In genomic region chr6:25968769-25969168, GRCh38 we compare ENCODE assay signal across 15 cellular contexts. TPM values are rescaled to one million over a fixed set of nuclear protein-coding genes. Genes with fewer than 3 reads are reported as not detected.
DNase-seq lines count a peak whose midpoint lies in the region; ATAC-seq and TF ChIP-seq lines count a peak whose summit lies in the region.
"Had no signal": no experiment of that assay in that cellular context is flagged by ENCODE, and none has a peak within 500 bp of the region (broad histone marks: within the 10 kb centered on the region; RNA-seq: fewer than 3 reads in every experiment).

No MANE protein-coding gene starts in this region.

- H3K23ac ChIP-seq in mesenchymal stem cell (ENCODE audit: low read length in 2 of 2), result no peak overlapping the region

- H3K36me3 Mint-ChIP-seq in CD4-positive, alpha-beta memory T cell, result peaks cover 76 to 79% of the 10 kb centered on the region in 2 donors

- H3K27me3 Mint-ChIP-seq in CD4-positive, alpha-beta memory T cell, result no peaks in the 10 kb centered on the region
- H3K27me3 Mint-ChIP-seq: stimulated activated naive CD8-positive, alpha-beta T cell treated with anti-CD3 and anti-CD28 coated beads, Interleukin-15, Interleukin-2, amounts not matched to agents 100 ng/mL and 50 ng/mL, for 24 hours had no signal

- no peaks in the 10 kb centered on the region for H3K27me3 ChIP-seq in CD4-positive, alpha-beta memory T cell (ENCODE audit: insufficient read depth, low read length)
- no peaks in the 10 kb centered on the region for H3K27me3 ChIP-seq in mesenchymal stem cell (ENCODE audit: control insufficient read depth in 1 of 2, insufficient read depth in 1 of 2, low read length in 2 of 2)

- H3K36me3 ChIP-seq in CD4-positive, alpha-beta memory T cell (ENCODE audit: insufficient read depth, low read length), result peaks cover 60% of the 10 kb centered on the region
- H3K36me3 ChIP-seq in mesenchymal stem cell (ENCODE audit: control insufficient read depth in 1 of 2, insufficient read depth in 2 of 2, low read depth in 1 of 2, low read length in 2 of 2), result peaks cover 13 to 88% of the 10 kb centered on the region in 2 experiments

- H3K4me1 Mint-ChIP-seq in CD4-positive, alpha-beta memory T cell, result peaks cover 60 to 80% (median 70%) of the 10 kb centered on the region in 4 donors

- H3K4me2 ChIP-seq in mesenchymal stem cell (ENCODE audit: low read length, poor library complexity, severe bottlenecking), result no peak overlapping the region

- intact Hi-C loops in CD4-positive, alpha-beta memory T cell (cut with micrococcal nuclease), result no loop called here

- H3K14ac ChIP-seq in mesenchymal stem cell (ENCODE audit: low read length in 2 of 2), result no peak overlapping the region

- H3K18ac ChIP-seq in mesenchymal stem cell (ENCODE audit: low read depth in 1 of 2, low read length in 2 of 2), result no peak overlapping the region

- no peak overlapping the region for H4K91ac ChIP-seq in mesenchymal stem cell (ENCODE audit: low read length)

- no peak overlapping the region for H2AK5ac ChIP-seq in mesenchymal stem cell (ENCODE audit: low read length, severe bottlenecking)

- TF ChIP-seq CTCF in AG09309 (IDR thresholded peaks at IDR 0.05; ENCODE audit: control insufficient read depth, insufficient read depth, low read depth, low read length, missing control alignments) (no peak), astrocyte of the cerebellum (IDR thresholded peaks at IDR 0.05; ENCODE audit: low read depth, low read length, missing control alignments) (no peak)

- ATAC-seq in HG03097 (IDR thresholded peaks at IDR 0.05; ENCODE audit: low FRiP score, unreplicated experiment) (no peak), GM21447 (IDR thresholded peaks at IDR 0.05; ENCODE audit: unreplicated experiment) (no peak), GM21390 (IDR thresholded peaks at IDR 0.05; ENCODE audit: unreplicated experiment) (no peak)
- ATAC-seq: left ventricle myocardium superior had no signal

- H3K9ac ChIP-seq in mesenchymal stem cell (ENCODE audit: low read length), result peak overlapping the region; percentile 30

- POLR2A ChIA-PET in CD4-positive, alpha-beta memory T cell (lab: Charles Lee; ENCODE audit: partially characterized antibody), result interaction anchor here (1.8 to 6.7 kb wide), 2 partner anchors 13 to 23 kb away, joined by 3 to 28 read pairs; no protein-coding TSS in a partner anchor

- H3K4me3 ChIP-seq in AG09309 (ENCODE audit: control insufficient read depth, low read depth, low read length) (no peak overlapping the region), astrocyte of the cerebellum (ENCODE audit: low read depth, low read length) (no peak overlapping the region), mesenchymal stem cell (ENCODE audit: insufficient read depth in 1 of 2, low read depth in 1 of 2, low read length in 2 of 2) (peak overlapping the region in 1 of 2 experiments; percentile 35)
- H3K4me3 ChIP-seq in CD4-positive, alpha-beta memory T cell (ENCODE audit: low read length in 2 of 2), result no peak overlapping the region

- CTCF ChIA-PET in CD4-positive, alpha-beta memory T cell (lab: Charles Lee; ENCODE audit: partially characterized antibody), result interaction anchor here (1.4 to 3.7 kb wide), 3 partner anchors 8 to 57 kb away, joined by 4 to 25 read pairs (median 5); no protein-coding TSS in a partner anchor

- DNase-seq in AG09309 (ENCODE audit: low read depth), result peak; percentile 4
- DNase-seq in CD4-positive, alpha-beta memory T cell, result no peak
- peak; percentile 2 for DNase-seq in astrocyte of the cerebellum (ENCODE audit: low read depth)
- no peak for DNase-seq in mesenchymal stem cell
- DNase-seq in hippocampal formation (lab: John Stamatoyannopoulos, UW), result no peak
- DNase-seq: Caco-2; left ventricle myocardium superior; NCI-H1417; NCI-H524; stimulated activated CD4-positive, alpha-beta T cell treated with anti-CD3 and anti-CD28 coated beads, Interleukin-4, amount 100 ng/mL, for 1 hour had no signal

- peak overlapping the region in 5 of 7 donors; percentile 5 to 67 (median 34) for H3K27ac Mint-ChIP-seq in CD4-positive, alpha-beta memory T cell

- no peak overlapping the region for H2BK5ac ChIP-seq in mesenchymal stem cell (ENCODE audit: low read depth, low read length, poor library complexity, severe bottlenecking)

- peak overlapping the region in 7 of 8 donors; percentile 11 to 73 (median 27) for H3K4me3 Mint-ChIP-seq in CD4-positive, alpha-beta memory T cell

- H2BK120ac ChIP-seq in mesenchymal stem cell (ENCODE audit: low read depth, low read length), result no peak overlapping the region

- no peak overlapping the region for H2BK15ac ChIP-seq in mesenchymal stem cell (ENCODE audit: low read depth, poor library complexity, severe bottlenecking)

- no peak overlapping the region for H4K8ac ChIP-seq in mesenchymal stem cell (ENCODE audit: low read length)

- H2BK12ac ChIP-seq in mesenchymal stem cell (ENCODE audit: low read length in 2 of 2), result no peak overlapping the region

- H3K79me1 ChIP-seq in mesenchymal stem cell (replicated peaks; ENCODE audit: low read length, poor library complexity, severe bottlenecking), result peaks cover 28% of the 10 kb centered on the region

- H3K27ac ChIP-seq in CD4-positive, alpha-beta memory T cell (ENCODE audit: low read depth, low read length), result no peak overlapping the region
- H3K27ac ChIP-seq in mesenchymal stem cell (ENCODE audit: low read length, poor library complexity, severe bottlenecking), result no peak overlapping the region

- no peaks in the 10 kb centered on the region for H3K9me3 Mint-ChIP-seq in CD4-positive, alpha-beta memory T cell

- peaks cover 72% of the 10 kb centered on the region for H3K4me1 ChIP-seq in CD4-positive, alpha-beta memory T cell (ENCODE audit: insufficient read depth, low read length)
- H3K4me1 ChIP-seq in mesenchymal stem cell (ENCODE audit: control insufficient read depth, insufficient read depth, low read depth, low read length), result peaks cover 7% of the 10 kb centered on the region

- no peak overlapping the region for H2AFZ ChIP-seq in mesenchymal stem cell (ENCODE audit: low read depth, low read length)

- no peaks in the 10 kb centered on the region for H3K9me3 ChIP-seq in CD4-positive, alpha-beta memory T cell (ENCODE audit: control insufficient read depth in 1 of 2, low read length in 2 of 2)
- no peaks in the 10 kb centered on the region for H3K9me3 ChIP-seq in mesenchymal stem cell (ENCODE audit: control insufficient read depth, low read length)
- H3K9me3 ChIP-seq: Caco-2 had no signal

- H3K4ac ChIP-seq in mesenchymal stem cell (ENCODE audit: low read depth in 1 of 2, low read length in 2 of 2), result no peak overlapping the region

- in situ Hi-C loops in astrocyte of the cerebellum (cut with HindIII; ENCODE audit: low sequenced_read_pairs), result no loop called here

RNA-seq across cellular contexts. Expression of gene TRIM38, which starts 6.2 kb away (rescaled TPM):
- 10 to 100 TPM; 37.7 TPM for total RNA-seq in CD4-positive, alpha-beta memory T cell
- polyA plus RNA-seq in CD4-positive, alpha-beta memory T cell, result 10 to 100 TPM in 1 of 2 donors, 1 to 10 TPM in 1; 4.5 to 10.0 TPM
- 12.8 TPM for polyA plus RNA-seq in mesenchymal stem cell (2013, experiment 1 of 2)
- 12.3 TPM for polyA plus RNA-seq in mesenchymal stem cell (2013, experiment 2 of 2)

RNA-seq across cellular contexts. Expression of gene SLC17A2, which starts 38.3 kb away (rescaled TPM):
- not detected for total RNA-seq in CD4-positive, alpha-beta memory T cell
- not detected for polyA plus RNA-seq in CD4-positive, alpha-beta memory T cell
- polyA plus RNA-seq in mesenchymal stem cell (2013, experiment 1 of 2), result not detected
- not detected for polyA plus RNA-seq in mesenchymal stem cell (2013, experiment 2 of 2)
- total RNA-seq: Caco-2, H1, left ventricle myocardium superior had no signal
- polyA plus RNA-seq: H1 had no signal

Comparison
In these comparisons a context has a peak if more than half of its experiments do, and no peak if none do; other contexts are left out.
1. DNase-seq: peak in AG09309 (single experiment) and astrocyte of the cerebellum (single experiment); none in CD4-positive, alpha-beta memory T cell (0 of 5), mesenchymal stem cell (single experiment) and hippocampal formation (0 of 2).